In genomic region chr19:55383279-55383788, GRCh38 we compare ENCODE assay signal across 8 cellular contexts. TPM values are rescaled to one million over a fixed set of nuclear protein-coding genes. Genes with fewer than 3 reads are reported as not detected.
A peak's percentile ranks its signal among the peaks of the same experiment; 100 is the strongest.
DNase-seq lines count a peak whose midpoint lies in the region; ATAC-seq and TF ChIP-seq lines count a peak whose summit lies in the region.

No MANE protein-coding gene starts in this region.

- peak overlapping the region; percentile 90 for H3K27ac Mint-ChIP-seq in activated T-cell treated with anti-CD3 and anti-CD28 coated beads, Interleukin-2, amount 50 U/mL, for 72 hours

- no peak for DNase-seq in activated T-cell treated with anti-CD3 and anti-CD28 coated beads, Interleukin-2, amount 50 U/mL, for 4 hours
- DNase-seq in activated T-cell treated with anti-CD3 and anti-CD28 coated beads, Interleukin-2, amount 50 U/mL, for 1 hour = no peak
- DNase-seq in activated T-cell treated with anti-CD3 and anti-CD28 coated beads, Interleukin-2, amount 50 U/mL, for 72 hours = no peak
- DNase-seq in tibial nerve (ENCODE audit: low spot score in 2 of 2) = no peak
- DNase-seq in GM10248 (ENCODE audit: extremely low spot score) = no peak
- no peak for DNase-seq in posterior vena cava (ENCODE audit: low spot score)

- intact Hi-C loops in posterior vena cava (cut with DNase I) = loop anchor here in 1 of 2 donors (5.0 kb wide), 1 partner anchor 81 kb away; no protein-coding TSS in a partner anchor

- no peak for TF ChIP-seq POLR2A in tibial nerve (IDR thresholded peaks at IDR 0.05)

- ATAC-seq in activated T-cell treated with anti-CD3 and anti-CD28 coated beads, Interleukin-2, amount 50 U/mL, for 4 hours = no peak
- peak in 1 of 2 donors; percentile 1 for ATAC-seq in activated T-cell treated with anti-CD3 and anti-CD28 coated beads, Interleukin-2, amount 50 U/mL, for 72 hours (replicated peaks in 1 of 2)
- ATAC-seq in HG03159 (IDR thresholded peaks at IDR 0.05; ENCODE audit: unreplicated experiment) = no peak

- H3K27ac ChIP-seq in iPS-20b (ENCODE audit: low read length) = no peak overlapping the region
- peak overlapping the region in 3 of 4 donors; percentile 54 to 84 (median 77) for H3K27ac ChIP-seq in tibial nerve

- peak overlapping the region; percentile 86 for H3K4me3 Mint-ChIP-seq in activated T-cell treated with anti-CD3 and anti-CD28 coated beads, Interleukin-2, amount 50 U/mL, for 4 hours
- H3K4me3 Mint-ChIP-seq in activated T-cell treated with anti-CD3 and anti-CD28 coated beads, Interleukin-2, amount 50 U/mL, for 72 hours = peak overlapping the region; percentile 91 to 92

- H3K27me3 ChIP-seq in iPS-20b (ENCODE audit: insufficient read depth, low read length) = peaks cover 37% of the 10 kb centered on the region
- H3K27me3 ChIP-seq in tibial nerve = peaks cover 0 to under 1% of the 10 kb centered on the region in 2 donors

- CTCF ChIA-PET in GM10248 (lab: Yijun Ruan, JAX) = interaction anchor here (0.9 to 3.1 kb wide), 12 partner anchors 22 to 295 kb away, joined by 3 to 19 read pairs (median 4); partner anchors contain the start of genes KMT5C and UBE2S

- no peak for TF ChIP-seq EP300 in tibial nerve (IDR thresholded peaks at IDR 0.05)

- H3K36me3 ChIP-seq in iPS-20b (ENCODE audit: insufficient read depth, low read depth, low read length) (peaks cover 20% of the 10 kb centered on the region), tibial nerve (peaks cover 0 to 15% (median 11%) of the 10 kb centered on the region in 3 donors)

- H3K9ac ChIP-seq in iPS-20b (ENCODE audit: low read depth, low read length) = peak overlapping the region; percentile 66; the same call in 1 of the 2 replicates

- no peaks in the 10 kb centered on the region for H3K27me3 Mint-ChIP-seq in activated T-cell treated with anti-CD3 and anti-CD28 coated beads, Interleukin-2, amount 50 U/mL, for 4 hours (ENCODE audit: low read depth)
- no peaks in the 10 kb centered on the region for H3K27me3 Mint-ChIP-seq in activated T-cell treated with anti-CD3 and anti-CD28 coated beads, Interleukin-2, amount 50 U/mL, for 72 hours (ENCODE audit: low read depth)

- H3K4me1 ChIP-seq in iPS-20b (ENCODE audit: insufficient read depth, low read length) (peaks cover 19% of the 10 kb centered on the region), tibial nerve (peaks cover 0 to 39% (median 30%) of the 10 kb centered on the region in 4 donors)

- H3K36me3 Mint-ChIP-seq in activated T-cell treated with anti-CD3 and anti-CD28 coated beads, Interleukin-2, amount 50 U/mL, for 4 hours (ENCODE audit: insufficient read depth) = peaks cover 21% of the 10 kb centered on the region
- H3K36me3 Mint-ChIP-seq in activated T-cell treated with anti-CD3 and anti-CD28 coated beads, Interleukin-2, amount 50 U/mL, for 72 hours (ENCODE audit: insufficient read depth in 2 of 2) = peaks cover 14 to 22% of the 10 kb centered on the region in 2 donors

- 13 to 17% methylated on average over 22 to 31 of the region's 31 CpGs for WGBS in tibial nerve, 2 donors

- no peak for TF ChIP-seq CTCF in tibial nerve (IDR thresholded peaks at IDR 0.05)
- no peak for TF ChIP-seq CTCF in GM10248 (IDR thresholded peaks at IDR 0.05; ENCODE audit: control extremely low read depth, extremely low read depth, low read depth, missing control alignments)

- H3K9me3 Mint-ChIP-seq in activated T-cell treated with anti-CD3 and anti-CD28 coated beads, Interleukin-2, amount 50 U/mL, for 4 hours = no peaks in the 10 kb centered on the region
- H3K9me3 Mint-ChIP-seq in activated T-cell treated with anti-CD3 and anti-CD28 coated beads, Interleukin-2, amount 50 U/mL, for 72 hours = peaks cover 0 to 2% of the 10 kb centered on the region in 2 donors

- no peaks in the 10 kb centered on the region for H3K9me3 ChIP-seq in iPS-20b (ENCODE audit: insufficient read depth, low read depth, low read length)
- no peaks in the 10 kb centered on the region for H3K9me3 ChIP-seq in tibial nerve

- POLR2A ChIA-PET in GM10248 (lab: Yijun Ruan, JAX) = interaction anchor here (0.7 to 1.9 kb wide), 5 partner anchors 10 to 129 kb away, joined by 3 to 13 read pairs (median 3); partner anchors contain the start of genes KMT5C and UBE2S

- H3K4me3 ChIP-seq in iPS-20b (ENCODE audit: low read length) = peak overlapping the region; percentile 68
- H3K4me3 ChIP-seq in tibial nerve = peak overlapping the region; percentile 33 to 95 (median 81)

- H3K4me1 Mint-ChIP-seq in activated T-cell treated with anti-CD3 and anti-CD28 coated beads, Interleukin-2, amount 50 U/mL, for 4 hours (ENCODE audit: low read depth) = peaks cover 42% of the 10 kb centered on the region
- peaks cover 53% of the 10 kb centered on the region for H3K4me1 Mint-ChIP-seq in activated T-cell treated with anti-CD3 and anti-CD28 coated beads, Interleukin-2, amount 50 U/mL, for 72 hours (ENCODE audit: low read depth)

RNA-seq across cellular contexts. Expression of gene TMEM238, which starts 0.8 kb away (rescaled TPM):
- 1 to 10 TPM; 6.1 to 8.8 (median 8.4) TPM for total RNA-seq in activated T-cell treated with anti-CD3 and anti-CD28 coated beads, Interleukin-2, amount 50 U/mL, for 4 hours
- total RNA-seq in activated T-cell treated with anti-CD3 and anti-CD28 coated beads, Interleukin-2, amount 50 U/mL, for 72 hours = 10 to 100 TPM in 1 of 2 donors, 1 to 10 TPM in 1; 7.5 to 11.7 TPM
- 1 to 10 TPM in 2 of 4 donors, under 1 TPM in 2; 0.63 to 7.5 (median 2.6) TPM for total RNA-seq in tibial nerve
- total RNA-seq in posterior vena cava = under 1 TPM; 0.69 to 0.90 TPM

RNA-seq across cellular contexts. Expression of gene RPL28, which starts 2.4 kb away (rescaled TPM):
- total RNA-seq in activated T-cell treated with anti-CD3 and anti-CD28 coated beads, Interleukin-2, amount 50 U/mL, for 4 hours = 1,000 to 10,000 TPM; 3,242 to 3,402 (median 3,363) TPM
- total RNA-seq in activated T-cell treated with anti-CD3 and anti-CD28 coated beads, Interleukin-2, amount 50 U/mL, for 72 hours = 1,000 to 10,000 TPM; 3,217 to 3,413 TPM
- total RNA-seq in tibial nerve = 100 to 1,000 TPM; 266 to 574 (median 354) TPM
- total RNA-seq in posterior vena cava = 1,000 to 10,000 TPM in 1 of 2 donors, 100 to 1,000 TPM in 1; 882 to 1,056 TPM

RNA-seq across cellular contexts. Expression of gene TMEM190, which starts 6.7 kb away (rescaled TPM):
- not detected for total RNA-seq in activated T-cell treated with anti-CD3 and anti-CD28 coated beads, Interleukin-2, amount 50 U/mL, for 4 hours
- not detected for total RNA-seq in activated T-cell treated with anti-CD3 and anti-CD28 coated beads, Interleukin-2, amount 50 U/mL, for 72 hours
- total RNA-seq in tibial nerve (1 to 10 TPM in 1 of 4 donors, not detected in 3; 2.7 TPM), posterior vena cava (not detected)

RNA-seq across cellular contexts. Expression of gene IL11, which starts 13.1 kb away (rescaled TPM):
- under 1 TPM; 0.18 to 0.46 (median 0.35) TPM for total RNA-seq in activated T-cell treated with anti-CD3 and anti-CD28 coated beads, Interleukin-2, amount 50 U/mL, for 4 hours
- total RNA-seq in activated T-cell treated with anti-CD3 and anti-CD28 coated beads, Interleukin-2, amount 50 U/mL, for 72 hours = 1 to 10 TPM; 4.0 to 5.4 TPM
- under 1 TPM in 1 of 4 donors, not detected in 3; 0.21 TPM for total RNA-seq in tibial nerve
- total RNA-seq in posterior vena cava = not detected

RNA-seq across cellular contexts. Expression of gene GARIN5B, which starts 20.3 kb away (rescaled TPM):
- not detected for total RNA-seq in activated T-cell treated with anti-CD3 and anti-CD28 coated beads, Interleukin-2, amount 50 U/mL, for 4 hours
- under 1 TPM in 1 of 2 donors, not detected in 1; 0.07 TPM for total RNA-seq in activated T-cell treated with anti-CD3 and anti-CD28 coated beads, Interleukin-2, amount 50 U/mL, for 72 hours
- total RNA-seq in tibial nerve (not detected), posterior vena cava (not detected)
